ENCODE assay signal across 21 cellular contexts in genomic region chr22:21920341-21921183, GRCh38. TPM values are rescaled to one million over a fixed set of nuclear protein-coding genes. Genes with fewer than 3 reads are reported as not detected.
DNase-seq lines count a peak whose midpoint lies in the region; ATAC-seq, FAIRE-seq and TF ChIP-seq lines count a peak whose summit lies in the region.
"Had no signal": no experiment of that assay in that cellular context is flagged by ENCODE, and none has a peak within 500 bp of the region (broad histone marks: within the 10 kb centered on the region; RNA-seq: fewer than 3 reads in every experiment).

No MANE protein-coding gene starts in this region.

- ATAC-seq in GM23338 (no peak), GM21390 (IDR thresholded peaks at IDR 0.05; ENCODE audit: unreplicated experiment) (no peak)
- ATAC-seq: CD8-positive, alpha-beta T cell; Right ventricle myocardium inferior had no signal

- dilution Hi-C loops in endothelial cell of umbilical vein (cut with MboI; ENCODE audit: extremely low pct_ligation_motif_present, low sequenced_read_pairs): no loop called here

- 0 out of 2 replicates have a peak overlapping the region, but pooled peaks have one; percentile 12 for H3K4me2 ChIP-seq in GM23338
- H3K4me2 ChIP-seq in endothelial cell of umbilical vein (ENCODE audit: insufficient read depth, low read length): no peak overlapping the region

- WGBS in HUES64: 92% methylated on average over 16 of the region's 16 CpGs
- WGBS in sigmoid colon, 2 donors: 84 to 91% methylated on average over 16 of the region's 16 CpGs

- H3F3A ChIP-seq in GM23338 (replicated peaks; ENCODE audit: low read depth): peaks cover 10% of the 10 kb centered on the region

- CTCF ChIA-PET in endothelial cell of umbilical vein (lab: Charles Lee): no interaction called here

- H3K36me3 ChIP-seq in GM23338 (ENCODE audit: insufficient read depth) (no peaks in the 10 kb centered on the region), HUES64 (ENCODE audit: insufficient read depth, low read length) (no peaks in the 10 kb centered on the region), endothelial cell of umbilical vein (ENCODE audit: control insufficient read depth in 2 of 2, extremely low read depth in 1 of 2, insufficient read depth in 2 of 2, low read length in 2 of 2) (peaks cover 9 to 28% of the 10 kb centered on the region in 2 experiments), neutrophil (peaks cover 66% of the 10 kb centered on the region), sigmoid colon (peaks cover 0 to 54% (median 2%) of the 10 kb centered on the region in 4 donors)

- DNase-seq in GM23338 (ENCODE audit: low spot score): no peak
- DNase-seq in endothelial cell of umbilical vein (ENCODE audit: low read depth, low spot score): no peak
- no peak for DNase-seq in sigmoid colon
- no peak for DNase-seq in NCI-H2029 (lab: John Stamatoyannopoulos, UW)
- DNase-seq: Calu3; CD8-positive, alpha-beta T cell; DMS53; Kasumi-1; NCI-H1105; NCI-H2081 treated with DMSO at 0.1 percent for 48 hours; NCI-H748 treated with DMSO at 0.1 percent for 48 hours; NK-92 treated with Interleukin-12 subunit alpha and Interleukin-12 subunit beta, amount 100 ng/mL, for 24 hours; Peyer's patch had no signal

- H3K27me3 ChIP-seq in GM23338 (ENCODE audit: insufficient read depth) (no peaks in the 10 kb centered on the region), HUES64 (ENCODE audit: insufficient read depth, low read length) (no peaks in the 10 kb centered on the region), endothelial cell of umbilical vein (ENCODE audit: control insufficient read depth in 2 of 2, insufficient read depth in 2 of 2, low read length in 2 of 2) (no peaks in the 10 kb centered on the region), neutrophil (no peaks in the 10 kb centered on the region), sigmoid colon (no peaks in the 10 kb centered on the region)
- H3K27me3 ChIP-seq: BLaER1 treated with 17β-estradiol and CSF1 and Interleukin-3, amounts not matched to agents 10 nM and 100 nM; Peyer's patch had no signal

- no peaks in the 10 kb centered on the region for H3K9me1 ChIP-seq in endothelial cell of umbilical vein (replicated peaks; ENCODE audit: control insufficient read depth, extremely low read depth, insufficient read depth, low read length)

- TF ChIP-seq CTCF in GM23338 (conservative IDR thresholded peaks at IDR 0.05; ENCODE audit: low read depth in 2 of 2) (no peak), endothelial cell of umbilical vein (IDR thresholded peaks at IDR 0.05; ENCODE audit: extremely low read depth in 1 of 2, insufficient read depth in 1 of 2, low read depth in 1 of 2, low read length in 2 of 2) (no peak), neutrophil (IDR thresholded peaks at IDR 0.05) (no peak), sigmoid colon (IDR thresholded peaks at IDR 0.05) (no peak)

- peaks cover 31% of the 10 kb centered on the region for H3K27me3 Mint-ChIP-seq in GM23338 (ENCODE audit: insufficient read depth, low read depth, poor library complexity)
- H3K27me3 Mint-ChIP-seq: IgD-negative memory B cell had no signal

- H3K79me2 ChIP-seq in GM23338 (replicated peaks; ENCODE audit: insufficient read depth): no peaks in the 10 kb centered on the region
- no peaks in the 10 kb centered on the region for H3K79me2 ChIP-seq in endothelial cell of umbilical vein (ENCODE audit: control insufficient read depth, insufficient read depth, low read length)

- POLR2A ChIA-PET in endothelial cell of umbilical vein (lab: Charles Lee): no interaction called here

- BruUV-seq in endothelial cell of umbilical vein (replicated peaks; lab: Mats Ljungman, UMichigan): no TSS peak

- H3K27ac ChIP-seq in GM23338 (ENCODE audit: low read depth) (peak overlapping the region; percentile 79; the same call in 1 of the 2 replicates), HUES64 (ENCODE audit: low read depth, low read length) (peak overlapping the region; percentile 7; the same call in 1 of the 2 replicates), endothelial cell of umbilical vein (ENCODE audit: insufficient read depth, low read depth, low read length) (no peak overlapping the region), neutrophil (peak overlapping the region; percentile 18), sigmoid colon (no peak overlapping the region)
- H3K27ac ChIP-seq: BLaER1 treated with 17β-estradiol and CSF1 and Interleukin-3, amounts not matched to agents 10 nM and 100 nM; Peyer's patch had no signal

- no peak overlapping the region for H2AFZ ChIP-seq in GM23338
- no peak overlapping the region for H2AFZ ChIP-seq in endothelial cell of umbilical vein (ENCODE audit: low read depth, low read length)

- H3K9me3 ChIP-seq in HUES64 (ENCODE audit: insufficient read depth, low read depth, low read length) (no peaks in the 10 kb centered on the region), endothelial cell of umbilical vein (replicated peaks; ENCODE audit: control insufficient read depth, insufficient read depth, low read length) (no peaks in the 10 kb centered on the region), neutrophil (no peaks in the 10 kb centered on the region), sigmoid colon (no peaks in the 10 kb centered on the region)
- H3K9me3 ChIP-seq: BLaER1 treated with 17β-estradiol and CSF1 and Interleukin-3, amounts not matched to agents 10 nM and 100 nM; Peyer's patch had no signal

- peaks cover 60% of the 10 kb centered on the region for H3K4me1 Mint-ChIP-seq in GM23338
- H3K4me1 Mint-ChIP-seq: IgD-negative memory B cell had no signal

- peaks cover 3% of the 10 kb centered on the region; the same call in 2 of the 3 replicates for H3K36me3 Mint-ChIP-seq in GM23338 (ENCODE audit: low read depth)
- H3K36me3 Mint-ChIP-seq: IgD-negative memory B cell had no signal

- H3K4me1 ChIP-seq in GM23338 (ENCODE audit: insufficient read depth) (peaks cover 51% of the 10 kb centered on the region), HUES64 (ENCODE audit: insufficient read depth, low read length) (peaks cover 48% of the 10 kb centered on the region), endothelial cell of umbilical vein (ENCODE audit: control insufficient read depth, extremely low read depth, insufficient read depth, low read length) (no peaks in the 10 kb centered on the region), neutrophil (ENCODE audit: control insufficient read depth in 1 of 2, insufficient read depth in 1 of 2, low read depth in 1 of 2, low read length in 1 of 2) (no peaks in the 10 kb centered on the region), sigmoid colon (peaks cover 0 to 12% (median 10%) of the 10 kb centered on the region in 4 donors)

- TF ChIP-seq POLR2A in endothelial cell of umbilical vein (IDR thresholded peaks at IDR 0.05; ENCODE audit: low read depth, low read length) (no peak), sigmoid colon (IDR thresholded peaks at IDR 0.05) (no peak)

- no peaks in the 10 kb centered on the region for H3K9me3 Mint-ChIP-seq in GM23338
- H3K9me3 Mint-ChIP-seq: CD8-positive, alpha-beta T cell; IgD-negative memory B cell had no signal

- TF ChIP-seq EP300 in sigmoid colon (IDR thresholded peaks at IDR 0.05): no peak

- intact Hi-C loops in endothelial cell of umbilical vein (cut with micrococcal nuclease) (no loop called here), sigmoid colon (cut with DNase I) (no loop called here)

- no peak overlapping the region for H3K4me3 Mint-ChIP-seq in GM23338
- H3K4me3 Mint-ChIP-seq: CD8-positive, alpha-beta T cell; IgD-negative memory B cell had no signal

- H3K27ac Mint-ChIP-seq in GM23338: peak overlapping the region; percentile 88; the same call in 1 of the 2 replicates
- H3K27ac Mint-ChIP-seq: CD8-positive, alpha-beta T cell; IgD-negative memory B cell had no signal

- H3K4me3 ChIP-seq in GM23338 (no peak overlapping the region), HUES64 (ENCODE audit: low read length) (no peak overlapping the region), endothelial cell of umbilical vein (replicated peaks in 1 of 3; ENCODE audit: insufficient read depth in 1 of 3, low read depth in 1 of 3, low read length in 3 of 3) (no peak overlapping the region), neutrophil (ENCODE audit: low read depth in 1 of 2, low read length in 1 of 2) (no peak overlapping the region), sigmoid colon (no peak overlapping the region)
- H3K4me3 ChIP-seq: BLaER1 treated with 17β-estradiol and CSF1 and Interleukin-3, amounts not matched to agents 10 nM and 100 nM; Peyer's patch had no signal

- FAIRE-seq in endothelial cell of umbilical vein (lab: Jason Lieb, UNC): no peak
- FAIRE-seq: GM12891, GM18507 had no signal

- no peaks in the 10 kb centered on the region; the same call in 1 of the 2 replicates for H4K20me1 ChIP-seq in GM23338 (replicated peaks; ENCODE audit: insufficient read depth)
- peaks cover 3% of the 10 kb centered on the region for H4K20me1 ChIP-seq in endothelial cell of umbilical vein (replicated peaks; ENCODE audit: control insufficient read depth, extremely low read depth, insufficient read depth, low read length)

- H3K9ac ChIP-seq in HUES64 (ENCODE audit: low read depth, low read length): peak overlapping the region; percentile 17; the same call in 1 of the 2 replicates
- H3K9ac ChIP-seq in endothelial cell of umbilical vein (replicated peaks; ENCODE audit: extremely low read depth, insufficient read depth, low read length): no peak overlapping the region

- no peaks in the 10 kb centered on the region for H3K9me2 ChIP-seq in GM23338 (ENCODE audit: insufficient read depth)

RNA-seq across cellular contexts. Expression of gene PPM1F, which starts 32.1 kb away (rescaled TPM):
- total RNA-seq in GM23338 (2014; rRNA removed; shearing (Covaris generic)): 22.7 and 29.3 TPM in 2 replicates
- polyA plus RNA-seq in GM23338 (2016; fragmentation: Nextera tagmentation; extraction: Ambion mirVana) (4.4 and 7.1 TPM in 2 replicates), endothelial cell of umbilical vein (107 and 110 TPM in 2 replicates), sigmoid colon (10 to 100 TPM in 1 of 3 donors, 1 to 10 TPM in 2; 2.5 to 12.4 (median 5.4) TPM)
- polyA plus RNA-seq in HUES64 (2013, experiment 1 of 2): 10.6 TPM
- polyA plus RNA-seq in HUES64 (2013, experiment 2 of 2): 11.7 TPM
- total RNA-seq in endothelial cell of umbilical vein (171 and 178 TPM in 2 replicates), sigmoid colon (10 to 100 TPM; 20.3 to 39.2 (median 30.6) TPM)
- polyA plus RNA-seq in endothelial cell of umbilical vein (2011; cell fraction: cytosol; rRNA removed): 74.3 and 89.5 TPM in 2 replicates
- 164 and 168 TPM in 2 replicates for polyA plus RNA-seq in endothelial cell of umbilical vein (2011; cell fraction: nucleus; rRNA removed)
- 64.8 and 74.8 TPM in 2 replicates for polyA plus RNA-seq in endothelial cell of umbilical vein (2012)
- polyA minus RNA-seq in endothelial cell of umbilical vein: 76.9 and 83.9 TPM in 2 replicates
- polyA minus RNA-seq in endothelial cell of umbilical vein (2011; cell fraction: cytosol; rRNA and poly(A)+ RNA removed): 6.8 TPM
- 36.8 and 45.7 TPM in 2 replicates for polyA minus RNA-seq in endothelial cell of umbilical vein (2011; cell fraction: nucleus; rRNA and poly(A)+ RNA removed)

RNA-seq across cellular contexts. Expression of gene MAPK1, which starts 53.1 kb away (rescaled TPM):
- total RNA-seq in GM23338 (2014; rRNA removed; shearing (Covaris generic)): 56.0 and 77.5 TPM in 2 replicates
- polyA plus RNA-seq in GM23338 (2016; fragmentation: Nextera tagmentation; extraction: Ambion mirVana): 16.0 and 17.4 TPM in 2 replicates
- 57.3 TPM for polyA plus RNA-seq in HUES64 (2013, experiment 1 of 2)
- polyA plus RNA-seq in HUES64 (2013, experiment 2 of 2): 71.2 TPM
- 155 and 163 TPM in 2 replicates for total RNA-seq in endothelial cell of umbilical vein
- polyA plus RNA-seq in endothelial cell of umbilical vein: 48.3 and 50.9 TPM in 2 replicates
- polyA plus RNA-seq in endothelial cell of umbilical vein (2011; cell fraction: cytosol; rRNA removed): 47.8 and 50.9 TPM in 2 replicates
- polyA plus RNA-seq in endothelial cell of umbilical vein (2011; cell fraction: nucleus; rRNA removed): 46.5 and 57.4 TPM in 2 replicates
- 77.1 and 112 TPM in 2 replicates for polyA plus RNA-seq in endothelial cell of umbilical vein (2012)
- 130 and 145 TPM in 2 replicates for polyA minus RNA-seq in endothelial cell of umbilical vein
- 16.5 TPM for polyA minus RNA-seq in endothelial cell of umbilical vein (2011; cell fraction: cytosol; rRNA and poly(A)+ RNA removed)
- 32.5 and 42.0 TPM in 2 replicates for polyA minus RNA-seq in endothelial cell of umbilical vein (2011; cell fraction: nucleus; rRNA and poly(A)+ RNA removed)
- total RNA-seq in sigmoid colon: 10 to 100 TPM; 44.1 to 73.2 (median 48.6) TPM
- 10 to 100 TPM; 18.0 to 24.0 (median 23.2) TPM for polyA plus RNA-seq in sigmoid colon

Comparison
In these comparisons a context has a peak if more than half of its experiments do, and no peak if none do; other contexts are left out.
1. H3K27ac ChIP-seq: peak in GM23338 (single experiment), HUES64 (single experiment) and neutrophil (single experiment); none in endothelial cell of umbilical vein (single experiment) and sigmoid colon (0 of 4).